ENCODE assay signal across 29 cellular contexts in the genomic region with DNA sequence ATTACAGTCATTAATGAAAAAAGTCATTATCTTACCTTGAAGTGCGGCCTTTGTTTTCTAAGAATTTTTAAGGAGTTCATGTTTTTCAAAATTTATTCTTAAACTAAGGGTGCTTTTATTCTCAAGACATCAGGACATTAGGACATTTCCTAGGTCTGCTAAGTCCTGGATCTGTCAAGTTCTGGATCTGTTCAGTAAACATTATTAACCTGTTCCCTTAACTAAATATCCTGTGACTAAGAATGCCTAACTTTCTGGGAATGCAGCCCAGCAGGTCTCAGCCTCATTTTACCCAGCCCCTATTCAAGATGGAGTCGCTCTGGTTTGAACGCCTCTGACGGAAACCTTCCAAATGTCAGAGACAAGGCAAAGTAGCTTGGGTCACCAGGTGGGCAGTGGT.
"Had no signal": no experiment of that assay in that cellular context is flagged by ENCODE, and none has a peak within 500 bp of the region (broad histone marks: within the 10 kb centered on the region; RNA-seq: fewer than 3 reads in every experiment).

No MANE protein-coding gene starts in this region.

- H3K4me1 ChIP-seq: stomach, thyroid gland, tibial artery, transverse colon, upper lobe of left lung, upper lobe of right lung, uterus, vagina had no signal

- H3K27ac ChIP-seq: stomach, suprapubic skin, testis, thoracic aorta, thyroid gland, tibial artery, tibial nerve, transverse colon, upper lobe of left lung, upper lobe of right lung, uterus, vagina had no signal

- DNase-seq: stimulated activated CD4-positive, alpha-beta T cell treated with anti-CD3 and anti-CD28 coated beads, Interleukin-2, amount 100 ng/mL, for 48 hours; stimulated activated CD4-positive, alpha-beta T cell treated with anti-CD3 and anti-CD28 coated beads, Interleukin-4, amount 100 ng/mL, for 1 hour; stimulated activated CD4-positive, alpha-beta T cell treated with anti-CD3 and anti-CD28 coated beads, Interleukin-4, amount 100 ng/mL, for 24 hours; stimulated activated CD4-positive, alpha-beta T cell treated with anti-CD3 and anti-CD28 coated beads, Interleukin-4, amount 100 ng/mL, for 4 hours; stimulated activated CD8-positive, alpha-beta memory T cell treated with anti-CD3 and anti-CD28 coated beads, Interleukin-4, amount 100 ng/mL, for 48 hours; stimulated activated naive B cell treated with anti-CD40 and anti-IgM and Interleukin-4, amounts not matched to agents 10 μg/mL and 1 μg/mL and 100 μg/mL, for 72 hours; stimulated activated naive CD4-positive, alpha-beta T cell; stimulated activated naive CD4-positive, alpha-beta T cell treated with Interleukin-2 at 50 U/mL for 16 hours; stimulated activated naive CD8-positive, alpha-beta T cell treated with anti-CD3 and anti-CD28 coated beads, Interleukin-15, amount 100 ng/mL, for 72 hours; stimulated activated naive CD8-positive, alpha-beta T cell treated with anti-CD3 and anti-CD28 coated beads, Interleukin-15, Interleukin-2, amounts not matched to agents 100 U/mL and 50 U/mL, for 24 hours; stomach; substantia nigra; testis; thyroid gland; tibial artery; transverse colon; trophoblast cell; upper lobe of left lung; upper lobe of right lung; uterus had no signal

- H3K4me3 ChIP-seq: stomach, suprapubic skin, testis, thoracic aorta, thyroid gland, tibial artery, tibial nerve, transverse colon, upper lobe of left lung, upper lobe of right lung, uterus, vagina had no signal

- H3K27ac Mint-ChIP-seq: stimulated activated effector memory CD8-positive, alpha-beta T cell treated with anti-CD3 and anti-CD28 coated beads, Interleukin-12 subunit alpha, Interleukin-12 subunit beta, amount 100 ng/mL, for 72 hours; stimulated activated memory B cell treated with anti-CD40 and anti-IgM and Interleukin-4, amounts not matched to agents 10 μg/mL and 1 μg/mL and 100 μg/mL, for 72 hours; stimulated activated naive B cell treated with anti-CD40 and anti-IgM and Interleukin-4, amounts not matched to agents 10 μg/mL and 1 μg/mL and 100 μg/mL, for 72 hours; stimulated activated naive CD8-positive, alpha-beta T cell treated with anti-CD3 and anti-CD28 coated beads, Interleukin-15, amount 100 ng/mL, for 72 hours; stimulated activated naive CD8-positive, alpha-beta T cell treated with anti-CD3 and anti-CD28 coated beads, Interleukin-15, Interleukin-2, amounts not matched to agents 100 ng/mL and 50 ng/mL, for 24 hours; type B pancreatic cell had no signal

- H3K9me3 ChIP-seq: stomach, suprapubic skin, testis, thoracic aorta, thyroid gland, tibial artery, tibial nerve, transverse colon, upper lobe of left lung, upper lobe of right lung, uterus, vagina had no signal

- FAIRE-seq: urothelium cell line had no signal

- H3K9me3 Mint-ChIP-seq: stimulated activated effector memory CD8-positive, alpha-beta T cell treated with anti-CD3 and anti-CD28 coated beads, Interleukin-12 subunit alpha, Interleukin-12 subunit beta, amount 100 ng/mL, for 72 hours; stimulated activated memory B cell treated with anti-CD40 and anti-IgM and Interleukin-4, amounts not matched to agents 10 μg/mL and 1 μg/mL and 100 μg/mL, for 72 hours; stimulated activated naive B cell treated with anti-CD40 and anti-IgM and Interleukin-4, amounts not matched to agents 10 μg/mL and 1 μg/mL and 100 μg/mL, for 72 hours; stimulated activated naive CD8-positive, alpha-beta T cell treated with anti-CD3 and anti-CD28 coated beads, Interleukin-15, amount 100 ng/mL, for 72 hours; stimulated activated naive CD8-positive, alpha-beta T cell treated with anti-CD3 and anti-CD28 coated beads, Interleukin-15, Interleukin-2, amounts not matched to agents 100 ng/mL and 50 ng/mL, for 24 hours; type B pancreatic cell had no signal

- H3K4me3 Mint-ChIP-seq: stimulated activated effector memory CD8-positive, alpha-beta T cell treated with anti-CD3 and anti-CD28 coated beads, Interleukin-12 subunit alpha, Interleukin-12 subunit beta, amount 100 ng/mL, for 72 hours; stimulated activated memory B cell treated with anti-CD40 and anti-IgM and Interleukin-4, amounts not matched to agents 10 μg/mL and 1 μg/mL and 100 μg/mL, for 72 hours; stimulated activated naive B cell treated with anti-CD40 and anti-IgM and Interleukin-4, amounts not matched to agents 10 μg/mL and 1 μg/mL and 100 μg/mL, for 72 hours; stimulated activated naive CD8-positive, alpha-beta T cell treated with anti-CD3 and anti-CD28 coated beads, Interleukin-15, amount 100 ng/mL, for 72 hours; stimulated activated naive CD8-positive, alpha-beta T cell treated with anti-CD3 and anti-CD28 coated beads, Interleukin-15, Interleukin-2, amounts not matched to agents 100 ng/mL and 50 ng/mL, for 24 hours; type B pancreatic cell had no signal

- H3K36me3 Mint-ChIP-seq: stimulated activated memory B cell treated with anti-CD40 and anti-IgM and Interleukin-4, amounts not matched to agents 10 μg/mL and 1 μg/mL and 100 μg/mL, for 72 hours; stimulated activated naive B cell treated with anti-CD40 and anti-IgM and Interleukin-4, amounts not matched to agents 10 μg/mL and 1 μg/mL and 100 μg/mL, for 72 hours had no signal

- H3K27me3 Mint-ChIP-seq: stimulated activated memory B cell treated with anti-CD40 and anti-IgM and Interleukin-4, amounts not matched to agents 10 μg/mL and 1 μg/mL and 100 μg/mL, for 72 hours; stimulated activated naive CD8-positive, alpha-beta T cell treated with anti-CD3 and anti-CD28 coated beads, Interleukin-15, Interleukin-2, amounts not matched to agents 100 ng/mL and 50 ng/mL, for 24 hours had no signal

- H3K36me3 ChIP-seq: transverse colon, uterus had no signal

- H3K27me3 ChIP-seq: stomach, suprapubic skin, testis, thyroid gland, tibial artery, tibial nerve, transverse colon, upper lobe of left lung, upper lobe of right lung, uterus, vagina had no signal

- ATAC-seq: stimulated activated effector memory CD8-positive, alpha-beta T cell treated with anti-CD3 and anti-CD28 coated beads, Interleukin-12 subunit alpha, Interleukin-12 subunit beta, amount 100 ng/mL, for 72 hours; stimulated activated memory B cell treated with anti-CD40 and anti-IgM and Interleukin-4, amounts not matched to agents 10 μg/mL and 1 μg/mL and 100 μg/mL, for 72 hours; stimulated activated naive B cell treated with anti-CD40 and anti-IgM and Interleukin-4, amounts not matched to agents 10 μg/mL and 1 μg/mL and 100 μg/mL, for 72 hours; stimulated activated naive CD8-positive, alpha-beta T cell treated with anti-CD3 and anti-CD28 coated beads, Interleukin-15, amount 100 ng/mL, for 72 hours; stimulated activated naive CD8-positive, alpha-beta T cell treated with anti-CD3 and anti-CD28 coated beads, Interleukin-15, Interleukin-2, amounts not matched to agents 100 U/mL and 50 U/mL, for 24 hours; upper lobe of right lung had no signal
